Comparison of ENCODE assay signal across 1 cellular context in the genomic region with DNA sequence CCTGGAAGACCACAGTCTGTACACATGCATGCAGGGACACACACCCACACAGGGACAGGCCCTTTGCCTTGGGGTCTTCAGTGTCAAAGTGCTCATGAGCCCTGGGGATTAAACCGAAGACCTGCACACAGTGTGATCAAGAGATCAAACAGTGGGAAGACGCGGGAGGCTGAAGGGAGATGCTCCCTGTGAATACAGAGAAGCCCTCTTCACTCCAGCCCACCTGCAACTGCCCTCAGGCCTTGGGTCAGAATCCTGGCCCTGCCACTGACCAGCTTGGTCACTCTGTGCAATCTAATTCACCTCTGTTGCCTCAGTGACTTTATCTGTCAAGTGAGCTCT.
TF ChIP-seq lines count a peak whose summit lies in the region.

No MANE protein-coding gene starts in this region.

TF ChIP-seq in WTC11, 78 proteins besides CTCF, POLR2A, EP300 and RAD21 (continued from another document):
- TF ChIP-seq, protein P1, sequence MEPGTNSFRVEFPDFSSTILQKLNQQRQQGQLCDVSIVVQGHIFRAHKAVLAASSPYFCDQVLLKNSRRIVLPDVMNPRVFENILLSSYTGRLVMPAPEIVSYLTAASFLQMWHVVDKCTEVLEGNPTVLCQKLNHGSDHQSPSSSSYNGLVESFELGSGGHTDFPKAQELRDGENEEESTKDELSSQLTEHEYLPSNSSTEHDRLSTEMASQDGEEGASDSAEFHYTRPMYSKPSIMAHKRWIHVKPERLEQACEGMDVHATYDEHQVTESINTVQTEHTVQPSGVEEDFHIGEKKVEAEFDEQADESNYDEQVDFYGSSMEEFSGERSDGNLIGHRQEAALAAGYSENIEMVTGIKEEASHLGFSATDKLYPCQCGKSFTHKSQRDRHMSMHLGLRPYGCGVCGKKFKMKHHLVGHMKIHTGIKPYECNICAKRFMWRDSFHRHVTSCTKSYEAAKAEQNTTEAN (CRISPR knock-in tag; IDR thresholded peaks at IDR 0.05) = no peak
- TF ChIP-seq ELF4 (CRISPR knock-in tag; IDR thresholded peaks at IDR 0.05; ENCODE audit: low read depth) = no peak
- no peak for TF ChIP-seq CREB1 (CRISPR knock-in tag; IDR thresholded peaks at IDR 0.05)
- TF ChIP-seq RELA (CRISPR knock-in tag; IDR thresholded peaks at IDR 0.05; ENCODE audit: borderline replicate concordance) = no peak
- TF ChIP-seq, protein P2, sequence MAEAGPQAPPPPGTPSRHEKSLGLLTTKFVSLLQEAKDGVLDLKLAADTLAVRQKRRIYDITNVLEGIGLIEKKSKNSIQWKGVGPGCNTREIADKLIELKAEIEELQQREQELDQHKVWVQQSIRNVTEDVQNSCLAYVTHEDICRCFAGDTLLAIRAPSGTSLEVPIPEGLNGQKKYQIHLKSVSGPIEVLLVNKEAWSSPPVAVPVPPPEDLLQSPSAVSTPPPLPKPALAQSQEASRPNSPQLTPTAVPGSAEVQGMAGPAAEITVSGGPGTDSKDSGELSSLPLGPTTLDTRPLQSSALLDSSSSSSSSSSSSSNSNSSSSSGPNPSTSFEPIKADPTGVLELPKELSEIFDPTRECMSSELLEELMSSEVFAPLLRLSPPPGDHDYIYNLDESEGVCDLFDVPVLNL (CRISPR knock-in tag; IDR thresholded peaks at IDR 0.05; ENCODE audit: borderline replicate concordance, low read depth) = no peak
- TF ChIP-seq, protein P3, sequence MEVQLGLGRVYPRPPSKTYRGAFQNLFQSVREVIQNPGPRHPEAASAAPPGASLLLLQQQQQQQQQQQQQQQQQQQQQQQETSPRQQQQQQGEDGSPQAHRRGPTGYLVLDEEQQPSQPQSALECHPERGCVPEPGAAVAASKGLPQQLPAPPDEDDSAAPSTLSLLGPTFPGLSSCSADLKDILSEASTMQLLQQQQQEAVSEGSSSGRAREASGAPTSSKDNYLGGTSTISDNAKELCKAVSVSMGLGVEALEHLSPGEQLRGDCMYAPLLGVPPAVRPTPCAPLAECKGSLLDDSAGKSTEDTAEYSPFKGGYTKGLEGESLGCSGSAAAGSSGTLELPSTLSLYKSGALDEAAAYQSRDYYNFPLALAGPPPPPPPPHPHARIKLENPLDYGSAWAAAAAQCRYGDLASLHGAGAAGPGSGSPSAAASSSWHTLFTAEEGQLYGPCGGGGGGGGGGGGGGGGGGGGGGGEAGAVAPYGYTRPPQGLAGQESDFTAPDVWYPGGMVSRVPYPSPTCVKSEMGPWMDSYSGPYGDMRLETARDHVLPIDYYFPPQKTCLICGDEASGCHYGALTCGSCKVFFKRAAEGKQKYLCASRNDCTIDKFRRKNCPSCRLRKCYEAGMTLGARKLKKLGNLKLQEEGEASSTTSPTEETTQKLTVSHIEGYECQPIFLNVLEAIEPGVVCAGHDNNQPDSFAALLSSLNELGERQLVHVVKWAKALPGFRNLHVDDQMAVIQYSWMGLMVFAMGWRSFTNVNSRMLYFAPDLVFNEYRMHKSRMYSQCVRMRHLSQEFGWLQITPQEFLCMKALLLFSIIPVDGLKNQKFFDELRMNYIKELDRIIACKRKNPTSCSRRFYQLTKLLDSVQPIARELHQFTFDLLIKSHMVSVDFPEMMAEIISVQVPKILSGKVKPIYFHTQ (CRISPR knock-in tag; IDR thresholded peaks at IDR 0.05) = no peak
- TF ChIP-seq JAZF1 (CRISPR knock-in tag; IDR thresholded peaks at IDR 0.05) = no peak
